8 cellular contexts compared by ENCODE assay signal in genomic region chr3:70550723-70551319, GRCh38.
A peak's percentile ranks its signal among the peaks of the same experiment; 100 is the strongest.
DNase-seq lines count a peak whose midpoint lies in the region; ATAC-seq lines count a peak whose summit lies in the region.

No MANE protein-coding gene starts in this region.

- no peaks in the 10 kb centered on the region for H3K9me3 ChIP-seq in SJCRH30 (replicated peaks)

- ATAC-seq in GM18870 (IDR thresholded peaks at IDR 0.05; ENCODE audit: unreplicated experiment): peak; percentile 77
- peak; percentile 80 for ATAC-seq in HG03196 (IDR thresholded peaks at IDR 0.05; ENCODE audit: unreplicated experiment)
- peak; percentile 71 to 78 for ATAC-seq in left cardiac atrium

- H3K36me3 ChIP-seq in SJCRH30: no peaks in the 10 kb centered on the region

- no peaks in the 10 kb centered on the region for H3K4me1 ChIP-seq in SJCRH30

- H3K4me3 ChIP-seq in SJCRH30: no peak overlapping the region

- intact Hi-C loops in left cardiac atrium (cut with DNase I): loop anchor here in 1 of 2 donors (5.0 to 10.0 kb wide), 2 partner anchors 524 to 1036 kb away; no protein-coding TSS in a partner anchor

- DNase-seq in Ammon's horn (ENCODE audit: low spot score) (peak; percentile 40), SJCRH30 (peak; percentile 27 to 70), left cardiac atrium (peak; percentile 70), NCI-H187 (lab: John Stamatoyannopoulos, UW) (no peak)
- peak; percentile 48 for DNase-seq in activated gamma-delta T cell treated with anti-CD3 and anti-CD28 coated beads, Interleukin-2, amount 50 U/mL, for 16 hours (ENCODE audit: low read depth)
- DNase-seq in stimulated activated CD4-positive, alpha-beta T cell treated with anti-CD3 and anti-CD28 coated beads, Interleukin-12 subunit alpha, Interleukin-12 subunit beta, amount 100 ng/mL, for 48 hours (ENCODE audit: low read depth in 2 of 3, low spot score in 1 of 3): peak; percentile 59 to 73 (median 66)

- no peak overlapping the region for H3K27ac ChIP-seq in SJCRH30

- no peaks in the 10 kb centered on the region for H3K27me3 ChIP-seq in SJCRH30

Comparison
In these comparisons a context has a peak if more than half of its experiments do, and no peak if none do; other contexts are left out.
1. DNase-seq: peak in Ammon's horn (single experiment), SJCRH30 (2 of 2), activated gamma-delta T cell treated with anti-CD3 and anti-CD28 coated beads, Interleukin-2, amount 50 U/mL, for 16 hours (single experiment), left cardiac atrium (single experiment) and stimulated activated CD4-positive, alpha-beta T cell treated with anti-CD3 and anti-CD28 coated beads, Interleukin-12 subunit alpha, Interleukin-12 subunit beta, amount 100 ng/mL, for 48 hours (3 of 3); none in NCI-H187 (0 of 2).
2. Peak in every context shown above with its lines, with median percentiles within 50 percentile points of each other: ATAC-seq.